Comparison of ENCODE assay signal across 1 cellular context in genomic region chr16:80804061-80804450, GRCh38.
TF ChIP-seq lines count a peak whose summit lies in the region.

No MANE protein-coding gene starts in this region.

TF ChIP-seq in GM12878, 131 proteins besides CTCF, POLR2A, EP300 and RAD21 (continued from another document):
- TF ChIP-seq, protein P1, sequence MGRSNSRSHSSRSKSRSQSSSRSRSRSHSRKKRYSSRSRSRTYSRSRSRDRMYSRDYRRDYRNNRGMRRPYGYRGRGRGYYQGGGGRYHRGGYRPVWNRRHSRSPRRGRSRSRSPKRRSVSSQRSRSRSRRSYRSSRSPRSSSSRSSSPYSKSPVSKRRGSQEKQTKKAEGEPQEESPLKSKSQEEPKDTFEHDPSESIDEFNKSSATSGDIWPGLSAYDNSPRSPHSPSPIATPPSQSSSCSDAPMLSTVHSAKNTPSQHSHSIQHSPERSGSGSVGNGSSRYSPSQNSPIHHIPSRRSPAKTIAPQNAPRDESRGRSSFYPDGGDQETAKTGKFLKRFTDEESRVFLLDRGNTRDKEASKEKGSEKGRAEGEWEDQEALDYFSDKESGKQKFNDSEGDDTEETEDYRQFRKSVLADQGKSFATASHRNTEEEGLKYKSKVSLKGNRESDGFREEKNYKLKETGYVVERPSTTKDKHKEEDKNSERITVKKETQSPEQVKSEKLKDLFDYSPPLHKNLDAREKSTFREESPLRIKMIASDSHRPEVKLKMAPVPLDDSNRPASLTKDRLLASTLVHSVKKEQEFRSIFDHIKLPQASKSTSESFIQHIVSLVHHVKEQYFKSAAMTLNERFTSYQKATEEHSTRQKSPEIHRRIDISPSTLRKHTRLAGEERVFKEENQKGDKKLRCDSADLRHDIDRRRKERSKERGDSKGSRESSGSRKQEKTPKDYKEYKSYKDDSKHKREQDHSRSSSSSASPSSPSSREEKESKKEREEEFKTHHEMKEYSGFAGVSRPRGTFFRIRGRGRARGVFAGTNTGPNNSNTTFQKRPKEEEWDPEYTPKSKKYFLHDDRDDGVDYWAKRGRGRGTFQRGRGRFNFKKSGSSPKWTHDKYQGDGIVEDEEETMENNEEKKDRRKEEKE (IDR thresholded peaks at IDR 0.05) = no peak
- TF ChIP-seq SUZ12 (IDR thresholded peaks at IDR 0.05; ENCODE audit: unreplicated experiment) (no peak), IRF4 (IDR thresholded peaks at IDR 0.05; ENCODE audit: low read depth, low read length) (no peak), ZNF207 (IDR thresholded peaks at IDR 0.05; ENCODE audit: borderline replicate concordance) (no peak), ZNF384 (IDR thresholded peaks at IDR 0.05; ENCODE audit: borderline replicate concordance, low read depth, low read length) (no peak), NFYA (IDR thresholded peaks at IDR 0.05; ENCODE audit: borderline replicate concordance, low read depth, low read length) (no peak)
- TF ChIP-seq, protein P2, sequence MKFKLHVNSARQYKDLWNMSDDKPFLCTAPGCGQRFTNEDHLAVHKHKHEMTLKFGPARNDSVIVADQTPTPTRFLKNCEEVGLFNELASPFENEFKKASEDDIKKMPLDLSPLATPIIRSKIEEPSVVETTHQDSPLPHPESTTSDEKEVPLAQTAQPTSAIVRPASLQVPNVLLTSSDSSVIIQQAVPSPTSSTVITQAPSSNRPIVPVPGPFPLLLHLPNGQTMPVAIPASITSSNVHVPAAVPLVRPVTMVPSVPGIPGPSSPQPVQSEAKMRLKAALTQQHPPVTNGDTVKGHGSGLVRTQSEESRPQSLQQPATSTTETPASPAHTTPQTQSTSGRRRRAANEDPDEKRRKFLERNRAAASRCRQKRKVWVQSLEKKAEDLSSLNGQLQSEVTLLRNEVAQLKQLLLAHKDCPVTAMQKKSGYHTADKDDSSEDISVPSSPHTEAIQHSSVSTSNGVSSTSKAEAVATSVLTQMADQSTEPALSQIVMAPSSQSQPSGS (IDR thresholded peaks at IDR 0.05; ENCODE audit: low read length) = no peak
